8 cellular contexts compared by ENCODE assay signal in genomic region chr18:61893304-61893970, GRCh38.
DNase-seq lines count a peak whose midpoint lies in the region; ATAC-seq lines count a peak whose summit lies in the region.

No MANE protein-coding gene starts in this region.

- DNase-seq in AG20443 (ENCODE audit: low spot score) (peak; percentile 85), T-helper 9 cell (peak; percentile 4), caudate nucleus (lab: John Stamatoyannopoulos, UW) (peak in 27 of 61 donors; percentile 5 to 66 (median 25)), kidney tubule cell (ENCODE audit: low spot score) (peak; percentile 35), SIG-M5 treated with dmso at 0.1 percent for 504 hours (lab: John Stamatoyannopoulos, UW; ENCODE audit: unreplicated experiment) (no peak)
- peak; percentile 36 to 47 for DNase-seq in stimulated activated CD4-positive, alpha-beta T cell treated with anti-CD3 and anti-CD28 coated beads, Interleukin-2, amount 100 ng/mL, for 24 hours

- peak; percentile 6 for ATAC-seq in GM19328 (IDR thresholded peaks at IDR 0.05; ENCODE audit: unreplicated experiment)
- peak; percentile 11 for ATAC-seq in HG03442 (IDR thresholded peaks at IDR 0.05; ENCODE audit: unreplicated experiment)

- H3K27ac ChIP-seq in caudate nucleus (ENCODE audit: low read depth, low read length): peak overlapping the region; percentile 52
